In genomic region chr17:38611872-38612376, GRCh38 we compare ENCODE assay signal across 1 cellular context.
TF ChIP-seq lines count a peak whose summit lies in the region.

No MANE protein-coding gene starts in this region.

TF ChIP-seq in SK-N-SH, 30 proteins besides CTCF, POLR2A, EP300 and RAD21 (continued from another document):
- TF ChIP-seq, protein P1, sequence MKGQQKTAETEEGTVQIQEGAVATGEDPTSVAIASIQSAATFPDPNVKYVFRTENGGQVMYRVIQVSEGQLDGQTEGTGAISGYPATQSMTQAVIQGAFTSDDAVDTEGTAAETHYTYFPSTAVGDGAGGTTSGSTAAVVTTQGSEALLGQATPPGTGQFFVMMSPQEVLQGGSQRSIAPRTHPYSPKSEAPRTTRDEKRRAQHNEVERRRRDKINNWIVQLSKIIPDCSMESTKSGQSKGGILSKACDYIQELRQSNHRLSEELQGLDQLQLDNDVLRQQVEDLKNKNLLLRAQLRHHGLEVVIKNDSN (IDR thresholded peaks at IDR 0.05; ENCODE audit: borderline replicate concordance, low read depth) = no peak
- no peak for TF ChIP-seq FOXJ3 (CRISPR knock-in tag; IDR thresholded peaks at IDR 0.05)
